Comparison of ENCODE assay signal across 20 cellular contexts in the genomic region with DNA sequence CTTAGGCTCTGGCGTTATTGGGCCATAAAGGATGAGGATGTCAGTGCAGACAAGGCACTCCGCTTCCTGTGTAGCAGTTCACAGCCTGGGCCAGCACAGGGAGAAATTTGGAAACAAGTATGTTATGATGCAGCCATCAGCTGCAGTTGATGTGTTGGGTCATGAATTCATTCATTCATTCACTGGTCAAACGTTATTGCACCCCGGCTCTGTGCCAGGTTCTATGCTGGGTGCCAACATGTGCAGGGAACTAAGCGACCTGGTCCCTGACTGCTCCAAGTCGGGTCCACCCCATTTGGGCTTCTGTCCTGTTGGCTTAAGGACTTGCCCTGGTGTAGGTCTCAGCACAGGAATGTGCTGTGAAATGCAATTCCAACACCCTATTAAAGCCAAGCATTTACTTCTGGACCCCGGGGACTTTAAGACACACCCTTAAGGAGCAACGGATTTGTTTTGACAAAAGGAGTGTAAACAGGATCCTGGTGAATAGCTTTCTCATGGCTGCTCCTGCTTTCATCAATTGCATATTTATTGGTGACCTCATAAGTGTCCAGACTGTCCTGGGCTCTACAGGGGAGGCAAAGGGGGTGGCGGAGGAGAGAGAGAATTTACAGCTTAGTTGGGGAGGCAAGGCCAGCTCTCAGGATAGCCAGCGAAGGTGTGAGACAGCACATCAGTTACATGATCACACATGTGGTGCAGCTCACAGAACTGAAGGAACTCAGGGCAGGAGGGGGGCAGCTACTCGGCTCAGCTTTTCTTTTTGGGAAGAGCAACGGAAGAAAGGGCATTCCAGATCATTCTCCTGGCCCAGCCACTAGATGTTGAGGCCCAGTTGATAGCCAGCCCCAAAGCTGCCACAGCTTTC.
DNase-seq lines count a peak whose midpoint lies in the region; ATAC-seq and TF ChIP-seq lines count a peak whose summit lies in the region.
"Had no signal": no experiment of that assay in that cellular context is flagged by ENCODE, and none has a peak within 500 bp of the region (broad histone marks: within the 10 kb centered on the region; RNA-seq: fewer than 3 reads in every experiment).

No MANE protein-coding gene starts in this region.

- CTCF ChIA-PET in activated CD4-positive, alpha-beta memory T cell treated with anti-CD3 and anti-CD28 coated beads, Interleukin-2, amount 10 ng/mL, durations not matched to agents 7 days and 5 days (lab: Charles Lee) = interaction anchor here (1.0 to 1.9 kb wide), 3 partner anchors 159 to 167 kb away, joined by 4 to 5 read pairs (median 4); a partner anchor contains a TSS

- H3K4me3 ChIP-seq in AG10803 (ENCODE audit: low read length) (no peak overlapping the region), choroid plexus epithelial cell (ENCODE audit: low read depth, low read length) (no peak overlapping the region), left ventricle myocardium inferior (no peak overlapping the region)
- H3K4me3 ChIP-seq: smooth muscle cell, transverse colon had no signal

- H3K27ac ChIP-seq in left ventricle myocardium inferior (replicated peaks) (peak overlapping the region; percentile 91), caudate nucleus (ENCODE audit: low read depth, low read length) (no peak overlapping the region)

- POLR2A ChIA-PET in activated CD4-positive, alpha-beta memory T cell treated with anti-CD3 and anti-CD28 coated beads, Interleukin-2, amount 10 ng/mL, durations not matched to agents 7 days and 5 days (lab: Charles Lee) = no interaction called here

- peak; percentile 51 for DNase-seq in AG10803 (ENCODE audit: low read depth)
- DNase-seq in choroid plexus epithelial cell (ENCODE audit: low read depth) = peak; percentile 22
- DNase-seq in left ventricle myocardium inferior = no peak
- DNase-seq in progenitor cell of endocrine pancreas (ENCODE audit: low spot score, unreplicated experiment) = no peak
- no peak for DNase-seq in caudate nucleus (lab: John Stamatoyannopoulos, UW)
- DNase-seq in SHP77 (lab: John Stamatoyannopoulos, UW) = no peak
- DNase-seq in activated CD4-positive, alpha-beta memory T cell treated with anti-CD3 and anti-CD28 coated beads, Interleukin-2, amount 10 ng/mL, durations not matched to agents 7 days and 5 days = no peak
- DNase-seq: activated CD4-positive, alpha-beta T cell treated with anti-CD3 and anti-CD28 coated beads for 36 hours; activated naive CD4-positive, alpha-beta T cell treated with anti-CD3 and anti-CD28 coated beads, Interleukin-2, amount 10 ng/mL, durations not matched to agents 7 days and 5 days; activated T-cell treated with anti-CD3 and anti-CD28 coated beads, Interleukin-2, amount 50 U/mL, for 72 hours; Karpas-422; left colon; NCI-H1694 treated with DMSO at 0.1 percent for 48 hours; NCI-H748 treated with DMSO at 0.1 percent for 48 hours; stimulated activated CD4-positive, alpha-beta T cell treated with anti-CD3 and anti-CD28 coated beads, Interleukin-2, amount 100 ng/mL, for 48 hours; stimulated activated naive CD4-positive, alpha-beta T cell; T-cell; transverse colon had no signal

- H3K4me1 Mint-ChIP-seq in progenitor cell of endocrine pancreas (ENCODE audit: low read depth) = peaks cover 15% of the 10 kb centered on the region
- peaks cover 22% of the 10 kb centered on the region for H3K4me1 Mint-ChIP-seq in activated CD4-positive, alpha-beta memory T cell treated with anti-CD3 and anti-CD28 coated beads, Interleukin-2, amount 10 ng/mL, durations not matched to agents 7 days and 5 days

- H3K4me1 ChIP-seq in left ventricle myocardium inferior = peaks cover 100% of the 10 kb centered on the region

- peak overlapping the region; percentile 73 for H3K27ac Mint-ChIP-seq in progenitor cell of endocrine pancreas
- H3K27ac Mint-ChIP-seq in activated CD4-positive, alpha-beta memory T cell treated with anti-CD3 and anti-CD28 coated beads, Interleukin-2, amount 10 ng/mL, durations not matched to agents 7 days and 5 days = no peak overlapping the region
- H3K27ac Mint-ChIP-seq: activated CD4-positive, alpha-beta T cell treated with anti-CD3 and anti-CD28 coated beads for 36 hours; activated naive CD4-positive, alpha-beta T cell treated with anti-CD3 and anti-CD28 coated beads, Interleukin-2, amount 10 ng/mL, durations not matched to agents 7 days and 5 days; activated T-cell treated with anti-CD3 and anti-CD28 coated beads, Interleukin-2, amount 50 U/mL, for 72 hours; T-cell had no signal

- H3K36me3 ChIP-seq in left ventricle myocardium inferior = no peaks in the 10 kb centered on the region
- H3K36me3 ChIP-seq: transverse colon had no signal

- no peak for ATAC-seq in HG03039 (IDR thresholded peaks at IDR 0.05; ENCODE audit: unreplicated experiment)
- ATAC-seq: activated CD4-positive, alpha-beta T cell treated with anti-CD3 and anti-CD28 coated beads for 36 hours; activated T-cell treated with anti-CD3 and anti-CD28 coated beads, Interleukin-2, amount 50 U/mL, for 72 hours; left colon; T-cell had no signal

- no peak overlapping the region for H3K4me3 Mint-ChIP-seq in progenitor cell of endocrine pancreas (ENCODE audit: low read depth)
- no peak overlapping the region for H3K4me3 Mint-ChIP-seq in activated CD4-positive, alpha-beta memory T cell treated with anti-CD3 and anti-CD28 coated beads, Interleukin-2, amount 10 ng/mL, durations not matched to agents 7 days and 5 days
- H3K4me3 Mint-ChIP-seq: activated CD4-positive, alpha-beta T cell treated with anti-CD3 and anti-CD28 coated beads for 36 hours; activated naive CD4-positive, alpha-beta T cell treated with anti-CD3 and anti-CD28 coated beads, Interleukin-2, amount 10 ng/mL, durations not matched to agents 7 days and 5 days; activated T-cell treated with anti-CD3 and anti-CD28 coated beads, Interleukin-2, amount 50 U/mL, for 72 hours; T-cell had no signal

- TF ChIP-seq CTCF in AG10803 (conservative IDR thresholded peaks at IDR 0.05; ENCODE audit: low read length) (no peak), choroid plexus epithelial cell (conservative IDR thresholded peaks at IDR 0.05; ENCODE audit: low read depth, low read length) (no peak), left ventricle myocardium inferior (IDR thresholded peaks at IDR 0.05; ENCODE audit: borderline replicate concordance) (no peak), progenitor cell of endocrine pancreas (IDR thresholded peaks at IDR 0.05; ENCODE audit: unreplicated experiment) (no peak)

- no peaks in the 10 kb centered on the region for H3K27me3 ChIP-seq in left ventricle myocardium inferior (ENCODE audit: low read depth)
- H3K27me3 ChIP-seq: transverse colon had no signal

- no peaks in the 10 kb centered on the region for H3K27me3 Mint-ChIP-seq in progenitor cell of endocrine pancreas
- H3K27me3 Mint-ChIP-seq in activated CD4-positive, alpha-beta memory T cell treated with anti-CD3 and anti-CD28 coated beads, Interleukin-2, amount 10 ng/mL, durations not matched to agents 7 days and 5 days = no peaks in the 10 kb centered on the region
- H3K27me3 Mint-ChIP-seq: activated CD4-positive, alpha-beta T cell treated with anti-CD3 and anti-CD28 coated beads for 36 hours; activated naive CD4-positive, alpha-beta T cell treated with anti-CD3 and anti-CD28 coated beads, Interleukin-2, amount 10 ng/mL, durations not matched to agents 7 days and 5 days; T-cell had no signal

- no peaks in the 10 kb centered on the region for H3K36me3 Mint-ChIP-seq in progenitor cell of endocrine pancreas (ENCODE audit: insufficient read depth)
- no peaks in the 10 kb centered on the region for H3K36me3 Mint-ChIP-seq in activated CD4-positive, alpha-beta memory T cell treated with anti-CD3 and anti-CD28 coated beads, Interleukin-2, amount 10 ng/mL, durations not matched to agents 7 days and 5 days (ENCODE audit: low read depth)
- H3K36me3 Mint-ChIP-seq: activated naive CD4-positive, alpha-beta T cell treated with anti-CD3 and anti-CD28 coated beads, Interleukin-2, amount 10 ng/mL, durations not matched to agents 7 days and 5 days had no signal

- no peaks in the 10 kb centered on the region for H3K9me3 Mint-ChIP-seq in progenitor cell of endocrine pancreas (ENCODE audit: low read depth)
- H3K9me3 Mint-ChIP-seq in activated CD4-positive, alpha-beta memory T cell treated with anti-CD3 and anti-CD28 coated beads, Interleukin-2, amount 10 ng/mL, durations not matched to agents 7 days and 5 days = no peaks in the 10 kb centered on the region
- H3K9me3 Mint-ChIP-seq: activated naive CD4-positive, alpha-beta T cell treated with anti-CD3 and anti-CD28 coated beads, Interleukin-2, amount 10 ng/mL, durations not matched to agents 7 days and 5 days; activated T-cell treated with anti-CD3 and anti-CD28 coated beads, Interleukin-2, amount 50 U/mL, for 72 hours; T-cell had no signal

- no peaks in the 10 kb centered on the region for H3K9me3 ChIP-seq in left ventricle myocardium inferior (replicated peaks)
- H3K9me3 ChIP-seq: transverse colon had no signal

- intact Hi-C loops in left ventricle myocardium inferior (cut with micrococcal nuclease) = no loop called here

Comparison
In these comparisons a context has a peak if more than half of its experiments do, and no peak if none do; other contexts are left out.
1. DNase-seq: peak in AG10803 (single experiment) and choroid plexus epithelial cell (single experiment); none in left ventricle myocardium inferior (single experiment), progenitor cell of endocrine pancreas (single experiment), caudate nucleus (0 of 61), SHP77 (0 of 2) and activated CD4-positive, alpha-beta memory T cell treated with anti-CD3 and anti-CD28 coated beads, Interleukin-2, amount 10 ng/mL, durations not matched to agents 7 days and 5 days (single experiment).